34 cellular contexts compared by ENCODE assay signal in the genomic region with DNA sequence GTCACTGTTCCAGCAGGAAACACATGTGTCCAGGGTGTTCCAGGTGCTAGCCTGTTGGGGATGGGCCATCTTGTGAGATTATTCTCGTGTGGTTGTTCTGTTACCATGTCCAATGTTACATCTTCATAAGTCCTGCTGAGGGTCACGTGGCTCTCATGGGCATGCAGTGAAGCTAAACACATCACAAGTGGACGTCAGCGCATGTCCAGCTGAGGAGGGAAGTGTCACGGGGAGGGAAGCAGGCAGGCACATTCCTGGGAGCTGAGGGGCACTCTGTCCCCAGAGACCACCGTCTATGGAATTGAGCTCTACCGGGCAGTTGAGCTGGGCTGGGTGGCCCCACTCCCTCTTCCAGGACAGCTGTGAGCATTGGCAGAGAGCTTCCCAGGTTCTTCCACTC.
"Had no signal": no experiment of that assay in that cellular context is flagged by ENCODE, and none has a peak within 500 bp of the region (broad histone marks: within the 10 kb centered on the region; RNA-seq: fewer than 3 reads in every experiment).

No MANE protein-coding gene starts in this region.

- H3K27ac ChIP-seq: brain microvascular endothelial cell, KMS-11, Peyer's patch, VCaP had no signal

- H3K4me3 ChIP-seq: Peyer's patch had no signal

- H3K4me1 Mint-ChIP-seq: activated B cell treated with CpG ODN at 0.5 μM for 24 hours; activated naive CD8-positive, alpha-beta T cell treated with anti-CD3 and anti-CD28 coated beads for 36 hours; T-cell had no signal

- H3K27ac Mint-ChIP-seq: activated B cell treated with CpG ODN at 0.5 μM for 24 hours; activated CD8-positive, alpha-beta T cell treated with anti-CD3 and anti-CD28 coated beads for 36 hours; activated naive CD8-positive, alpha-beta T cell treated with anti-CD3 and anti-CD28 coated beads for 36 hours; T-cell; T-helper 17 cell had no signal

- H3K9ac ChIP-seq: KMS-11 had no signal

- H3K4me3 Mint-ChIP-seq: activated B cell treated with CpG ODN at 0.5 μM for 24 hours; activated CD8-positive, alpha-beta T cell treated with anti-CD3 and anti-CD28 coated beads for 36 hours; activated naive CD8-positive, alpha-beta T cell treated with anti-CD3 and anti-CD28 coated beads for 36 hours; T-cell; T-helper 17 cell had no signal

- H3K36me3 ChIP-seq: brain microvascular endothelial cell, Peyer's patch had no signal

- H3K4me1 ChIP-seq: Peyer's patch had no signal

- H3K9me3 ChIP-seq: Peyer's patch had no signal

- ATAC-seq: activated CD8-positive, alpha-beta T cell treated with anti-CD3 and anti-CD28 coated beads for 36 hours; PC-3; SK-N-SH treated with all-trans-retinoic acid at 6 μM for 48 hours; T-cell; T-helper 17 cell had no signal

- H3K36me3 Mint-ChIP-seq: activated naive CD8-positive, alpha-beta T cell treated with anti-CD3 and anti-CD28 coated beads for 36 hours; T-cell had no signal

- H3K9me3 Mint-ChIP-seq: activated B cell treated with CpG ODN at 0.5 μM for 24 hours; activated CD8-positive, alpha-beta T cell treated with anti-CD3 and anti-CD28 coated beads for 36 hours; activated naive CD8-positive, alpha-beta T cell treated with anti-CD3 and anti-CD28 coated beads for 36 hours; T-cell had no signal

- DNase-seq: activated B cell treated with CpG ODN at 0.5 μM for 24 hours; activated CD4-positive, alpha-beta T cell treated with anti-CD3 and anti-CD28 coated beads for 4 hours; activated CD4-positive, CD25-positive, alpha-beta regulatory T cell treated with anti-CD3 and anti-CD28 coated beads, Interleukin-2, amount 50 U/mL, for 72 hours; activated CD8-positive, alpha-beta memory T cell treated with anti-CD3 and anti-CD28 coated beads, Interleukin-2, amount 50 U/mL, for 4 hours; activated CD8-positive, alpha-beta T cell treated with anti-CD3 and anti-CD28 coated beads for 36 hours; activated effector memory CD4-positive, alpha-beta T cell treated with Interleukin-2 at 50 U/mL for 16 hours; activated naive CD4-positive, alpha-beta T cell; activated naive CD4-positive, alpha-beta T cell treated with anti-CD3 and anti-CD28 coated beads, Interleukin-2, amount 50 U/mL, for 16 hours; activated naive CD8-positive, alpha-beta T cell treated with anti-CD3 and anti-CD28 coated beads for 36 hours; activated T-cell treated with anti-CD3 and anti-CD28 coated beads, Interleukin-2, amount 50 U/mL, for 48 hours; amniotic stem cell; aorta; brain microvascular endothelial cell; central memory CD4-positive, alpha-beta T cell; MM.1S; MV-4-11; NCI-H1092; NCI-H1436 treated with DMSO at 0.1 percent for 48 hours; NCI-H1694 treated with DMSO at 0.1 percent for 48 hours; NCI-H2029; NCI-H510A; NCI-H526; NCI-H748 treated with DMSO at 0.1 percent for 48 hours; NK-92 treated with Interleukin-12 subunit alpha and Interleukin-12 subunit beta, amount 100 ng/mL, for 24 hours; PC-3; Peyer's patch; RPMI8226; SIG-M5; T-cell; T-helper 17 cell; T-helper 9 cell had no signal
